ENCODE assay signal across 24 cellular contexts in the genomic region with DNA sequence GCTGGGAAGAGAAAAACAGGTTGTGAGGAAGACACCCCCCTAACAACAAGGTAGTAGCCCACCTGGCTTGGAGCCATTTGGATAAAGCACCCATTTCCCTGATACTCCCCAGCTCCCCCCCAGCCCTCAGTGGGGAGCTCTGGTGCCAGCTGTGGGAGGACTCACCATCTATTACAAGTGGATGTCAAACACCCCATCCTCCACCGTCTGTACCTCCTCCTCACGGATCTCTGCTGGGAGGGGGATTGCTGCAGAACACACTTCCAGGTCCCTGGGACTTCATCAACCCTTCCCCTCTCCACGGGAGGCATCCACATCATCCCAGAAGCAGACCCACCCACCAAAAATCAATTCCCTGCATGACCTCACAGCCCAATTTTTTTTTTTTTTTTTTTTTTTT. TPM values are rescaled to one million over a fixed set of nuclear protein-coding genes. Genes with fewer than 3 reads are reported as not detected.
A peak's percentile ranks its signal among the peaks of the same experiment; 100 is the strongest.
DNase-seq lines count a peak whose midpoint lies in the region; ATAC-seq, FAIRE-seq and TF ChIP-seq lines count a peak whose summit lies in the region.
"Had no signal": no experiment of that assay in that cellular context is flagged by ENCODE, and none has a peak within 500 bp of the region (broad histone marks: within the 10 kb centered on the region; RNA-seq: fewer than 3 reads in every experiment).

No MANE protein-coding gene starts in this region.

- H2BK15ac ChIP-seq in H1 (ENCODE audit: low read length), result no peak overlapping the region

- H4K8ac ChIP-seq in H1 (ENCODE audit: extremely low read depth, insufficient read depth, low read length), result no peak overlapping the region

- H2BK20ac ChIP-seq in H1 (ENCODE audit: low read length), result 0 out of 2 replicates have a peak overlapping the region, but pooled peaks have one; percentile 34

- TF ChIP-seq POLR2A in H1 (IDR thresholded peaks at IDR 0.05; ENCODE audit: control extremely low read depth in 1 of 2, low read depth in 2 of 2, low read length in 2 of 2) (no peak), Peyer's patch (IDR thresholded peaks at IDR 0.05) (no peak)

- no peaks in the 10 kb centered on the region for H4K20me1 ChIP-seq in H1 (replicated peaks in 1 of 2; ENCODE audit: control insufficient read depth in 1 of 2, insufficient read depth in 2 of 2, low read length in 2 of 2)

- no peak overlapping the region for H3K4me3 ChIP-seq in H1 (ENCODE audit: extremely low read depth in 1 of 4, insufficient read depth in 2 of 4, low read depth in 3 of 4, low read length in 4 of 4)
- H3K4me3 ChIP-seq in Peyer's patch, result no peak overlapping the region
- H3K4me3 ChIP-seq: SK-N-MC had no signal

- no peak overlapping the region for H2BK120ac ChIP-seq in H1 (replicated peaks; ENCODE audit: low read depth, low read length)

- peaks cover 4% of the 10 kb centered on the region; the same call in 1 of the 2 replicates for H3K79me1 ChIP-seq in H1 (ENCODE audit: low read depth, low read length)

- no peak overlapping the region for H3K14ac ChIP-seq in H1 (ENCODE audit: insufficient read length)

- H3K23me2 ChIP-seq in H1 (ENCODE audit: low read depth, low read length), result peaks cover 8% of the 10 kb centered on the region; the same call in 1 of the 2 replicates

- H3K18ac ChIP-seq in H1 (ENCODE audit: extremely low read depth, low read length), result no peak overlapping the region

- no peak overlapping the region for H4K91ac ChIP-seq in H1 (replicated peaks; ENCODE audit: insufficient read length, low read length)

- WGBS in H1 (ENCODE audit: extremely low coverage in 1 of 2, insufficient coverage in 1 of 2, insufficient read length in 1 of 2, insufficient replicate concordance in 2 of 2, low coverage in 1 of 2, low lambda C conversion rate in 2 of 2, missing lambda C conversion rate in 1 of 2), 2 experiments, result 86% methylated on average over 3 of the region's 3 CpGs; no CpG with 5 or more reads in 1 of the 2 experiments

- H3K4me1 ChIP-seq in H1 (replicated peaks in 1 of 4; ENCODE audit: control insufficient read depth in 3 of 4, insufficient read depth in 4 of 4, low read length in 3 of 4) (peaks cover 10 to 48% (median 28%) of the 10 kb centered on the region in 4 experiments), Peyer's patch (peaks cover 0 to 12% (median 0%) of the 10 kb centered on the region in 4 donors)

- no peaks in the 10 kb centered on the region for H3K79me2 ChIP-seq in H1 (ENCODE audit: control insufficient read depth in 1 of 2, insufficient read depth in 2 of 2, low read length in 2 of 2)

- no peak overlapping the region for H2AK5ac ChIP-seq in H1 (ENCODE audit: low read depth, low read length)

- CTCF ChIA-PET in H1 (lab: Charles Lee; ENCODE audit: partially characterized antibody), result interaction anchor here (0.7 to 3.3 kb wide), 9 partner anchors 10 to 426 kb away, joined by 3 to 22 read pairs (median 3); no protein-coding TSS in a partner anchor

- H2AFZ ChIP-seq in H1 (ENCODE audit: low read length), result no peak overlapping the region
- H2AFZ ChIP-seq: GM23338 had no signal

- no peak for TF ChIP-seq RAD21 in H1 (IDR thresholded peaks at IDR 0.05 in 1 of 2, conservative IDR thresholded peaks at IDR 0.05 in 1 of 2; ENCODE audit: low read depth in 2 of 2, low read length in 2 of 2)

- H3K36me3 ChIP-seq in H1 (ENCODE audit: control insufficient read depth in 2 of 4, insufficient read depth in 4 of 4, low read length in 3 of 4) (no peaks in the 10 kb centered on the region), Peyer's patch (no peaks in the 10 kb centered on the region)
- H3K36me3 ChIP-seq: BE2C had no signal

- no peak for FAIRE-seq in H1 (lab: Jason Lieb, UNC)

- H3K4me2 ChIP-seq in H1 (ENCODE audit: insufficient read depth in 1 of 2, low read depth in 2 of 2, low read length in 2 of 2), result no peak overlapping the region
- H3K4me2 ChIP-seq: KMS-11 had no signal

- H3K9ac ChIP-seq in H1 (replicated peaks in 1 of 4; ENCODE audit: extremely low read depth in 1 of 4, low read depth in 3 of 4, low read length in 3 of 4), result no peak overlapping the region
- H3K9ac ChIP-seq: KMS-11 had no signal

- POLR2A ChIA-PET in H1 (lab: Charles Lee; ENCODE audit: partially characterized antibody), result interaction anchor here (0.9 to 3.6 kb wide), 8 partner anchors 9 to 49 kb away, joined by 3 to 48 read pairs (median 6); no protein-coding TSS in a partner anchor

- H3K27me3 ChIP-seq in H1 (replicated peaks in 1 of 4; ENCODE audit: control insufficient read depth in 3 of 4, extremely low read depth in 1 of 4, insufficient read depth in 3 of 4, low read length in 3 of 4) (peaks cover 4 to 8% (median 5%) of the 10 kb centered on the region in 4 experiments), Peyer's patch (peaks cover 0 to 5% of the 10 kb centered on the region in 2 donors)
- H3K27me3 ChIP-seq: BE2C had no signal

- H3K56ac ChIP-seq in H1 (replicated peaks; ENCODE audit: insufficient read length, low read depth, low read length), result no peak overlapping the region

- no peak overlapping the region for H3K23ac ChIP-seq in H1 (ENCODE audit: insufficient read length)

- H4K5ac ChIP-seq in H1 (ENCODE audit: insufficient read length, low read depth, low read length), result no peak overlapping the region

- H3K4ac ChIP-seq in H1 (replicated peaks; ENCODE audit: insufficient read length, low read depth, low read length), result no peak overlapping the region

- intact Hi-C loops in Right ventricle myocardium superior (cut with DNase I) (no loop called here), left cardiac atrium (cut with DNase I) (no loop called here), posterior vena cava (cut with DNase I) (no loop called here)

- H3K9me3 ChIP-seq in H1 (ENCODE audit: insufficient read depth in 2 of 2, low read depth in 1 of 2, low read length in 1 of 2) (no peaks in the 10 kb centered on the region), Peyer's patch (no peaks in the 10 kb centered on the region)
- H3K9me3 ChIP-seq: BE2C had no signal

- H2BK12ac ChIP-seq in H1 (ENCODE audit: low read depth, low read length), result peak overlapping the region; percentile 23; the same call in 1 of the 2 replicates

- ATAC-seq in Right ventricle myocardium superior (ENCODE audit: poor library complexity) (no peak), left cardiac atrium (no peak), GM21528 (IDR thresholded peaks at IDR 0.05; ENCODE audit: low FRiP score, unreplicated experiment) (no peak)
- ATAC-seq: GM23338, HCT116, Panc1 had no signal

- H2BK5ac ChIP-seq in H1 (ENCODE audit: low read depth, low read length), result no peak overlapping the region

- H3K27ac ChIP-seq in H1 (ENCODE audit: low read depth, low read length) (no peak overlapping the region), Peyer's patch (no peak overlapping the region)
- H3K27ac ChIP-seq: HL-60, KMS-11, SK-N-MC had no signal

- DNase-seq in Right ventricle myocardium superior (peak; percentile 8), left cardiac atrium (no peak), H1 (ENCODE audit: low read depth in 1 of 2, low spot score in 2 of 2) (no peak), posterior vena cava (ENCODE audit: low spot score) (peak; percentile 5), amygdala (lab: John Stamatoyannopoulos, UW) (no peak), Peyer's patch (no peak)
- DNase-seq: 8988T, ACHN, BE2C, MM.1S, NCI-H2029 treated with DMSO at 0.1 percent for 48 hours, NCI-H2227 treated with DMSO at 0.1 percent for 48 hours, NCI-H526 treated with DMSO at 0.1 percent for 48 hours, SIG-M5 had no signal

- TF ChIP-seq CTCF in H1 (IDR thresholded peaks at IDR 0.05; ENCODE audit: control extremely low read depth in 1 of 3, insufficient read depth in 1 of 3, low read depth in 1 of 3, low read length in 3 of 3) (no peak), Peyer's patch (IDR thresholded peaks at IDR 0.05) (no peak)

- TF ChIP-seq EP300 in H1 (IDR thresholded peaks at IDR 0.05; ENCODE audit: borderline replicate concordance in 1 of 2, low read depth in 2 of 2, low read length in 2 of 2), result no peak

RNA-seq across cellular contexts. Expression of a gene that starts 4.1 kb away (rescaled TPM):
- total RNA-seq in Right ventricle myocardium superior (0.86 TPM), left cardiac atrium (1 to 10 TPM; 3.9 to 4.0 TPM), posterior vena cava (1 to 10 TPM; 7.9 to 8.8 TPM), Peyer's patch (1 to 10 TPM; 1.6 to 4.2 (median 3.0) TPM)
- 11.4 and 11.5 TPM in 2 replicates for total RNA-seq in H1 (2021; fragmentation: NEBNext Ultra II Directional; extraction: Animal tissue kit (Norgen Biotek cat#: 25700))
- 1.3 and 5.7 TPM in 2 replicates for polyA plus RNA-seq in H1 (2011; rRNA removed)
- polyA plus RNA-seq in H1 (2011; cell fraction: cytosol; rRNA removed), result 2.4 TPM
- 7.0 TPM for polyA plus RNA-seq in H1 (2011; cell fraction: nucleus; rRNA removed)
- polyA plus RNA-seq in H1 (2012, experiment 1 of 2), result 6.8 to 12.4 TPM (median 9.6 TPM) in 4 replicates
- polyA plus RNA-seq in H1 (2012, experiment 2 of 2), result 4.9 TPM
- 11.2 TPM for polyA plus RNA-seq in H1 (2013, experiment 1 of 2)
- polyA plus RNA-seq in H1 (2013, experiment 2 of 2), result 12.9 TPM
- polyA minus RNA-seq in H1 (2011; rRNA and poly(A)+ RNA removed), result 10.7 and 12.0 TPM in 2 replicates
- 8.7 TPM for polyA minus RNA-seq in H1 (2011; cell fraction: cytosol; rRNA and poly(A)+ RNA removed)
- 10.3 TPM for polyA minus RNA-seq in H1 (2011; cell fraction: nucleus; rRNA and poly(A)+ RNA removed)
- polyA plus RNA-seq: IgD-negative memory B cell had no signal

RNA-seq across cellular contexts. Expression of a gene that starts 16.8 kb away (rescaled TPM):
- 38.4 TPM for total RNA-seq in Right ventricle myocardium superior
- 10 to 100 TPM; 25.3 to 37.1 TPM for total RNA-seq in left cardiac atrium
- 37.9 and 40.6 TPM in 2 replicates for total RNA-seq in H1 (2021; fragmentation: NEBNext Ultra II Directional; extraction: Animal tissue kit (Norgen Biotek cat#: 25700))
- polyA plus RNA-seq in H1 (2011; rRNA removed), result 45.7 and 50.4 TPM in 2 replicates
- polyA plus RNA-seq in H1 (2011; cell fraction: cytosol; rRNA removed), result 41.1 TPM
- 127 TPM for polyA plus RNA-seq in H1 (2011; cell fraction: nucleus; rRNA removed)
- 30.1 to 58.0 TPM (median 54.6 TPM) in 4 replicates for polyA plus RNA-seq in H1 (2012, experiment 1 of 2)
- polyA plus RNA-seq in H1 (2012, experiment 2 of 2), result 31.1 TPM
- 33.0 TPM for polyA plus RNA-seq in H1 (2013, experiment 1 of 2)
- polyA plus RNA-seq in H1 (2013, experiment 2 of 2), result 34.6 TPM
- polyA minus RNA-seq in H1 (2011; rRNA and poly(A)+ RNA removed), result 14.8 and 18.9 TPM in 2 replicates
- 12.3 TPM for polyA minus RNA-seq in H1 (2011; cell fraction: cytosol; rRNA and poly(A)+ RNA removed)
- polyA minus RNA-seq in H1 (2011; cell fraction: nucleus; rRNA and poly(A)+ RNA removed), result 24.8 TPM
- 10 to 100 TPM; 41.3 to 49.6 TPM for total RNA-seq in posterior vena cava
- total RNA-seq in Peyer's patch, result 100 to 1,000 TPM in 1 of 4 donors, 10 to 100 TPM in 3; 11.5 to 210 (median 16.0) TPM
- total RNA-seq: Daoy, NCI-H460 had no signal

RNA-seq across cellular contexts. Expression of a gene that starts 32.6 kb away (rescaled TPM):
- 183 TPM for total RNA-seq in Right ventricle myocardium superior
- total RNA-seq in left cardiac atrium, result 10 to 100 TPM; 31.3 to 48.6 TPM
- total RNA-seq in H1 (2021; fragmentation: NEBNext Ultra II Directional; extraction: Animal tissue kit (Norgen Biotek cat#: 25700)), result 9.6 and 9.7 TPM in 2 replicates
- 10.0 and 15.2 TPM in 2 replicates for polyA plus RNA-seq in H1 (2011; rRNA removed)
- 10.4 TPM for polyA plus RNA-seq in H1 (2011; cell fraction: cytosol; rRNA removed)
- polyA plus RNA-seq in H1 (2011; cell fraction: nucleus; rRNA removed), result 20.9 TPM
- polyA plus RNA-seq in H1 (2012, experiment 1 of 2), result 9.2 to 15.4 TPM (median 13.0 TPM) in 4 replicates
- 11.5 TPM for polyA plus RNA-seq in H1 (2012, experiment 2 of 2)
- polyA plus RNA-seq in H1 (2013, experiment 1 of 2), result 6.9 TPM
- 6.3 TPM for polyA plus RNA-seq in H1 (2013, experiment 2 of 2)
- 13.2 and 16.4 TPM in 2 replicates for polyA minus RNA-seq in H1 (2011; rRNA and poly(A)+ RNA removed)
- 12.3 TPM for polyA minus RNA-seq in H1 (2011; cell fraction: cytosol; rRNA and poly(A)+ RNA removed)
- polyA minus RNA-seq in H1 (2011; cell fraction: nucleus; rRNA and poly(A)+ RNA removed), result 5.4 TPM
- total RNA-seq in posterior vena cava, result 10 to 100 TPM; 19.3 to 43.2 TPM
- 1 to 10 TPM in 3 of 4 donors, not detected in 1; 2.4 to 5.0 (median 2.5) TPM for total RNA-seq in Peyer's patch
- total RNA-seq: Daoy had no signal

RNA-seq across cellular contexts. Expression of a gene that starts 51.2 kb away (rescaled TPM):
- total RNA-seq in Right ventricle myocardium superior, result 182 TPM
- 100 to 1,000 TPM; 154 to 208 TPM for total RNA-seq in left cardiac atrium
- total RNA-seq in H1 (2021; fragmentation: NEBNext Ultra II Directional; extraction: Animal tissue kit (Norgen Biotek cat#: 25700)), result 353 and 365 TPM in 2 replicates
- polyA plus RNA-seq in H1 (2011; rRNA removed), result 72.7 and 110 TPM in 2 replicates
- polyA plus RNA-seq in H1 (2011; cell fraction: cytosol; rRNA removed), result 70.0 TPM
- 197 TPM for polyA plus RNA-seq in H1 (2011; cell fraction: nucleus; rRNA removed)
- 259 to 328 TPM (median 273 TPM) in 4 replicates for polyA plus RNA-seq in H1 (2012, experiment 1 of 2)
- polyA plus RNA-seq in H1 (2012, experiment 2 of 2), result 150 TPM
- polyA plus RNA-seq in H1 (2013, experiment 1 of 2), result 194 TPM
- 181 TPM for polyA plus RNA-seq in H1 (2013, experiment 2 of 2)
- polyA minus RNA-seq in H1 (2011; rRNA and poly(A)+ RNA removed), result 75.9 and 88.7 TPM in 2 replicates
- polyA minus RNA-seq in H1 (2011; cell fraction: cytosol; rRNA and poly(A)+ RNA removed), result 107 TPM
- polyA minus RNA-seq in H1 (2011; cell fraction: nucleus; rRNA and poly(A)+ RNA removed), result 210 TPM
- 100 to 1,000 TPM; 181 to 189 TPM for total RNA-seq in posterior vena cava
- total RNA-seq in Peyer's patch, result 100 to 1,000 TPM; 247 to 621 (median 392) TPM

Comparison
In these comparisons a context has a peak if more than half of its experiments do, and no peak if none do; other contexts are left out.
1. DNase-seq: peak in Right ventricle myocardium superior (single experiment) and posterior vena cava (single experiment); none in left cardiac atrium (single experiment), H1 (0 of 2), amygdala (0 of 56) and Peyer's patch (0 of 3).